ENCODE assay signal across 15 cellular contexts in genomic region chr6:49264909-49265308, GRCh38.
"Had no signal": no experiment of that assay in that cellular context is flagged by ENCODE, and none has a peak within 500 bp of the region (broad histone marks: within the 10 kb centered on the region; RNA-seq: fewer than 3 reads in every experiment).

No MANE protein-coding gene starts in this region.

- H3K36me3 ChIP-seq: neutrophil, tibial artery had no signal

- H3K4me1 ChIP-seq: tibial artery had no signal

- DNase-seq: activated CD4-positive, CD25-positive, alpha-beta regulatory T cell; activated effector memory CD4-positive, alpha-beta T cell treated with Interleukin-2 at 50 U/mL for 16 hours; activated T-cell treated with anti-CD3 and anti-CD28 coated beads, Interleukin-2, amount 50 U/mL, for 1 hour; amniotic stem cell; cerebellar nuclear complex; effector memory CD8-positive, alpha-beta T cell; erythroblast; glutamatergic neuron; immature natural killer cell; left colon; naive thymus-derived CD4-positive, alpha-beta T cell; small intestine had no signal

- FAIRE-seq: small intestine had no signal

- H3K4me3 ChIP-seq: tibial artery had no signal

- ATAC-seq: activated naive CD4-positive, alpha-beta T cell treated with anti-CD3 and anti-CD28 coated beads, Interleukin-2, amount 50 U/mL, for 72 hours; effector memory CD8-positive, alpha-beta T cell; left colon; naive thymus-derived CD4-positive, alpha-beta T cell had no signal

- H3K9me3 ChIP-seq: neutrophil, tibial artery had no signal

- H3K27me3 ChIP-seq: neutrophil, tibial artery had no signal

- H3K27ac ChIP-seq: neutrophil, tibial artery had no signal
